Comparison of ENCODE assay signal across 8 cellular contexts in genomic region chr3:50519471-50520089, GRCh38. TPM values are rescaled to one million over a fixed set of nuclear protein-coding genes. Genes with fewer than 3 reads are reported as not detected.
DNase-seq lines count a peak whose midpoint lies in the region; ATAC-seq, FAIRE-seq and TF ChIP-seq lines count a peak whose summit lies in the region.

No MANE protein-coding gene starts in this region.

- TF ChIP-seq CTCF in bronchial epithelial cell (IDR thresholded peaks at IDR 0.05; ENCODE audit: insufficient read depth, low read length, severe bottlenecking) (peak; percentile 97), HepG2 (CRISPR knock-in tag; IDR thresholded peaks at IDR 0.05) (peak; percentile 91)

- no peaks in the 10 kb centered on the region for H4K20me1 ChIP-seq in HepG2 (ENCODE audit: insufficient read depth, low read length)

- H3K9me3 ChIP-seq in HepG2 (ENCODE audit: low read length) = no peaks in the 10 kb centered on the region

- no peak for FAIRE-seq in bronchial epithelial cell (lab: Jason Lieb, UNC)
- peak; percentile 77 for FAIRE-seq in HepG2 (lab: Jason Lieb, UNC)

- POLR2A ChIA-PET in HepG2 (lab: Yijun Ruan, JAX) = no interaction called here

- in situ Hi-C loops in HepG2 (cut with HindIII; ENCODE audit: extremely low pct_ligation_motif_present, low pct_unique_long_range_greater_than_20kb) = no loop called here

- H2AFZ ChIP-seq in HepG2 (ENCODE audit: low read length) = no peak overlapping the region

- H3K4me3 ChIP-seq in bronchial epithelial cell (ENCODE audit: low read depth, low read length) (no peak overlapping the region), HepG2 (replicated peaks in 1 of 3; ENCODE audit: insufficient read depth in 1 of 3, low read depth in 2 of 3, low read length in 3 of 3) (no peak overlapping the region)

- BruUV-seq in HepG2 (replicated peaks; lab: Mats Ljungman, UMichigan) = no TSS peak

- TF ChIP-seq POLR2A in HepG2 (IDR thresholded peaks at IDR 0.05; ENCODE audit: insufficient read depth in 1 of 2, low read depth in 2 of 2, low read length in 2 of 2) = no peak

- ATAC-seq in Right ventricle myocardium superior (ENCODE audit: poor library complexity) = peak; percentile 55
- no peak for ATAC-seq in Right ventricle myocardium inferior
- peak; percentile 70 for ATAC-seq in HepG2
- ATAC-seq in HG02610 (IDR thresholded peaks at IDR 0.05; ENCODE audit: unreplicated experiment) = no peak

- 0% methylated on average over 6 of the region's 7 CpGs for WGBS in HepG2 (ENCODE audit: low lambda C conversion rate)

- DNase-seq in Right ventricle myocardium superior = peak; percentile 64
- DNase-seq in Right ventricle myocardium inferior (ENCODE audit: missing footprints) = no peak
- peak; percentile 62 for DNase-seq in NCI-H146 (lab: John Stamatoyannopoulos, UW)
- peak; percentile 42 to 64 (median 54) for DNase-seq in activated CD4-positive, CD25-positive, alpha-beta regulatory T cell (lab: John Stamatoyannopoulos, UW)
- DNase-seq in bronchial epithelial cell (ENCODE audit: low read depth) = peak; percentile 53
- peak; percentile 41 for DNase-seq in HepG2 (ENCODE audit: low spot score)
- peak; percentile 38 for DNase-seq in stimulated activated CD8-positive, alpha-beta memory T cell treated with anti-CD3 and anti-CD28 coated beads, Interleukin-12 subunit alpha, Interleukin-12 subunit beta, amount 100 ng/mL, for 4 hours (ENCODE audit: low read depth)

- no peak overlapping the region for H3K9ac ChIP-seq in HepG2 (ENCODE audit: insufficient read depth, low read depth, low read length)

- TF ChIP-seq RAD21 in HepG2 (CRISPR knock-in tag; IDR thresholded peaks at IDR 0.05) = peak; percentile 36; the same call in 1 of the 2 replicates

- H3K36me3 ChIP-seq in bronchial epithelial cell (ENCODE audit: control insufficient read depth, insufficient read depth, low read length) = no peaks in the 10 kb centered on the region
- H3K36me3 ChIP-seq in HepG2 (replicated peaks in 1 of 2; ENCODE audit: control insufficient read depth in 1 of 2, insufficient read depth in 2 of 2, low read length in 2 of 2) = no peaks in the 10 kb centered on the region

- intact Hi-C loops in Right ventricle myocardium superior (cut with DNase I) = no loop called here
- intact Hi-C loops in Right ventricle myocardium inferior (cut with DNase I) = loop anchor here (1.0 kb wide), 1 partner anchor 95 kb away; no protein-coding TSS in a partner anchor
- intact Hi-C loops in HepG2 (cut with micrococcal nuclease; ENCODE audit: unreplicated experiment) = loop anchor here (1.0 to 5.0 kb wide), 3 partner anchors 23 to 147 kb away; no protein-coding TSS in a partner anchor

- H3K4me2 ChIP-seq in HepG2 (ENCODE audit: low read depth, low read length) = no peak overlapping the region

- H3K27me3 ChIP-seq in bronchial epithelial cell (ENCODE audit: control insufficient read depth, insufficient read depth, low read length) (peaks cover 6% of the 10 kb centered on the region), HepG2 (ENCODE audit: control insufficient read depth in 1 of 2, insufficient read depth in 2 of 2, low read length in 2 of 2) (peaks cover 3 to 27% of the 10 kb centered on the region in 2 experiments; a peak in 3 of 5 replicates)

- no peaks in the 10 kb centered on the region for H3K79me2 ChIP-seq in HepG2 (ENCODE audit: insufficient read depth, low read length)

- CTCF ChIA-PET in HepG2 (lab: Yijun Ruan, JAX; ENCODE audit: low intra/inter-chr PET ratio, low total read pairs) = interaction anchor here (1.0 to 1.5 kb wide), 3 partner anchors 23 to 94 kb away, joined by 4 to 8 read pairs (median 5); no protein-coding TSS in a partner anchor

- H3K27ac ChIP-seq in HepG2 (ENCODE audit: extremely low read length, insufficient read depth, low read length) = no peak overlapping the region

- H3K4me1 ChIP-seq in HepG2 (ENCODE audit: insufficient read depth, low read length) = peaks cover 25% of the 10 kb centered on the region

- TF ChIP-seq EP300 in HepG2 (IDR thresholded peaks at IDR 0.05; ENCODE audit: low read depth in 2 of 2, low read length in 2 of 2) (no peak), HepG2 (CRISPR knock-in tag; IDR thresholded peaks at IDR 0.05; ENCODE audit: borderline replicate concordance) (no peak)

RNA-seq across cellular contexts. Expression of gene CACNA2D2, which starts 16.1 kb away (rescaled TPM):
- 1.6 TPM for total RNA-seq in Right ventricle myocardium superior
- 1.2 TPM for total RNA-seq in Right ventricle myocardium inferior
- total RNA-seq in bronchial epithelial cell = not detected in 2 replicates
- total RNA-seq in HepG2 (2016; rRNA removed; fragmentation: Illumina TruSeq; extraction: Trizol) = not detected in 2 replicates
- total RNA-seq in HepG2 (2016; cell fraction: cytosol; rRNA removed; fragmentation: Illumina TruSeq; extraction: Trizol; ENCODE audit: low read depth) = not detected in 2 replicates
- total RNA-seq in HepG2 (2016; cell fraction: insoluble cytoplasmic fraction; rRNA removed; fragmentation: Illumina TruSeq; extraction: Trizol) = not detected in 2 replicates
- total RNA-seq in HepG2 (2016; cell fraction: membrane; rRNA removed; fragmentation: Illumina TruSeq; extraction: Trizol) = not detected in 2 replicates
- not detected in 2 replicates for total RNA-seq in HepG2 (2016; cell fraction: nucleus; rRNA removed; fragmentation: Illumina TruSeq; extraction: Trizol)
- polyA plus RNA-seq in HepG2 (2011; rRNA removed) = not detected in 2 replicates
- polyA plus RNA-seq in HepG2 (2011; cell fraction: cytosol; rRNA removed) = 0.01 TPM in 1 of 2 replicates, not detected in the other
- 0.05 TPM in 1 of 2 replicates, not detected in the other for polyA plus RNA-seq in HepG2 (2011; cell fraction: nucleus; rRNA removed)
- polyA plus RNA-seq in HepG2 (2012) = 0.07 and 0.15 TPM in 2 replicates
- not detected in 2 replicates for polyA plus RNA-seq in HepG2 (2016; cell fraction: cytosol; fragmentation: Illumina TruSeq; extraction: Trizol; ENCODE audit: low read depth)
- polyA plus RNA-seq in HepG2 (2016; cell fraction: insoluble cytoplasmic fraction; fragmentation: Illumina TruSeq; extraction: Trizol; ENCODE audit: low read depth) = 0.19 TPM in 1 of 2 replicates, not detected in the other
- polyA plus RNA-seq in HepG2 (2016; cell fraction: membrane; fragmentation: Illumina TruSeq; extraction: Trizol; ENCODE audit: low read depth) = not detected in 2 replicates
- polyA plus RNA-seq in HepG2 (2016; cell fraction: nucleus; fragmentation: Illumina TruSeq; extraction: Trizol; ENCODE audit: insufficient read depth, low read depth) = not detected in 2 replicates
- 0.02 TPM in 1 of 2 replicates, not detected in the other for polyA minus RNA-seq in HepG2 (2011; rRNA and poly(A)+ RNA removed; ENCODE audit: low replicate concordance)
- not detected in 2 replicates for polyA minus RNA-seq in HepG2 (2011; cell fraction: cytosol; rRNA and poly(A)+ RNA removed)
- polyA minus RNA-seq in HepG2 (2011; cell fraction: nucleus; rRNA and poly(A)+ RNA removed) = not detected in 2 replicates

RNA-seq across cellular contexts. Expression of gene C3orf18, which starts 48.0 kb away (rescaled TPM):
- total RNA-seq in Right ventricle myocardium superior = 53.1 TPM
- 48.4 TPM for total RNA-seq in Right ventricle myocardium inferior
- 1.2 and 3.2 TPM in 2 replicates for total RNA-seq in bronchial epithelial cell
- total RNA-seq in HepG2 (2016; rRNA removed; fragmentation: Illumina TruSeq; extraction: Trizol) = 1.2 and 1.6 TPM in 2 replicates
- 1.2 and 1.5 TPM in 2 replicates for total RNA-seq in HepG2 (2016; cell fraction: cytosol; rRNA removed; fragmentation: Illumina TruSeq; extraction: Trizol; ENCODE audit: low read depth)
- total RNA-seq in HepG2 (2016; cell fraction: insoluble cytoplasmic fraction; rRNA removed; fragmentation: Illumina TruSeq; extraction: Trizol) = 0.88 and 1.5 TPM in 2 replicates
- 2.2 and 3.1 TPM in 2 replicates for total RNA-seq in HepG2 (2016; cell fraction: membrane; rRNA removed; fragmentation: Illumina TruSeq; extraction: Trizol)
- total RNA-seq in HepG2 (2016; cell fraction: nucleus; rRNA removed; fragmentation: Illumina TruSeq; extraction: Trizol) = 0.97 and 1.1 TPM in 2 replicates
- 4.6 and 4.8 TPM in 2 replicates for polyA plus RNA-seq in HepG2 (2011; rRNA removed)
- polyA plus RNA-seq in HepG2 (2011; cell fraction: cytosol; rRNA removed) = 3.8 and 4.2 TPM in 2 replicates
- polyA plus RNA-seq in HepG2 (2011; cell fraction: nucleus; rRNA removed) = 8.1 and 8.7 TPM in 2 replicates
- polyA plus RNA-seq in HepG2 (2012) = 1.7 and 1.8 TPM in 2 replicates
- 1.5 and 1.8 TPM in 2 replicates for polyA plus RNA-seq in HepG2 (2016; cell fraction: cytosol; fragmentation: Illumina TruSeq; extraction: Trizol; ENCODE audit: low read depth)
- 0.85 and 1.2 TPM in 2 replicates for polyA plus RNA-seq in HepG2 (2016; cell fraction: insoluble cytoplasmic fraction; fragmentation: Illumina TruSeq; extraction: Trizol; ENCODE audit: low read depth)
- polyA plus RNA-seq in HepG2 (2016; cell fraction: membrane; fragmentation: Illumina TruSeq; extraction: Trizol; ENCODE audit: low read depth) = 2.3 and 2.4 TPM in 2 replicates
- polyA plus RNA-seq in HepG2 (2016; cell fraction: nucleus; fragmentation: Illumina TruSeq; extraction: Trizol; ENCODE audit: insufficient read depth, low read depth) = 1.6 and 2.3 TPM in 2 replicates
- polyA minus RNA-seq in HepG2 (2011; rRNA and poly(A)+ RNA removed; ENCODE audit: low replicate concordance) = 6.2 and 6.4 TPM in 2 replicates
- polyA minus RNA-seq in HepG2 (2011; cell fraction: cytosol; rRNA and poly(A)+ RNA removed) = 1.5 and 2.3 TPM in 2 replicates
- 1.8 and 3.5 TPM in 2 replicates for polyA minus RNA-seq in HepG2 (2011; cell fraction: nucleus; rRNA and poly(A)+ RNA removed)

RNA-seq across cellular contexts. Expression of gene HEMK1, which starts 49.7 kb away (rescaled TPM):
- 19.5 TPM for total RNA-seq in Right ventricle myocardium superior
- 14.0 TPM for total RNA-seq in Right ventricle myocardium inferior
- 6.6 and 8.4 TPM in 2 replicates for total RNA-seq in bronchial epithelial cell
- 6.3 and 9.8 TPM in 2 replicates for total RNA-seq in HepG2 (2016; rRNA removed; fragmentation: Illumina TruSeq; extraction: Trizol)
- total RNA-seq in HepG2 (2016; cell fraction: cytosol; rRNA removed; fragmentation: Illumina TruSeq; extraction: Trizol; ENCODE audit: low read depth) = 3.3 and 3.8 TPM in 2 replicates
- 4.7 and 8.7 TPM in 2 replicates for total RNA-seq in HepG2 (2016; cell fraction: insoluble cytoplasmic fraction; rRNA removed; fragmentation: Illumina TruSeq; extraction: Trizol)
- total RNA-seq in HepG2 (2016; cell fraction: membrane; rRNA removed; fragmentation: Illumina TruSeq; extraction: Trizol) = 6.7 and 7.4 TPM in 2 replicates
- 10.1 and 13.3 TPM in 2 replicates for total RNA-seq in HepG2 (2016; cell fraction: nucleus; rRNA removed; fragmentation: Illumina TruSeq; extraction: Trizol)
- polyA plus RNA-seq in HepG2 (2011; rRNA removed) = 12.6 and 16.2 TPM in 2 replicates
- 6.7 and 8.8 TPM in 2 replicates for polyA plus RNA-seq in HepG2 (2011; cell fraction: cytosol; rRNA removed)
- 54.5 and 63.4 TPM in 2 replicates for polyA plus RNA-seq in HepG2 (2011; cell fraction: nucleus; rRNA removed)
- 7.1 and 8.2 TPM in 2 replicates for polyA plus RNA-seq in HepG2 (2012)
- polyA plus RNA-seq in HepG2 (2016; cell fraction: cytosol; fragmentation: Illumina TruSeq; extraction: Trizol; ENCODE audit: low read depth) = 4.2 and 5.6 TPM in 2 replicates
- polyA plus RNA-seq in HepG2 (2016; cell fraction: insoluble cytoplasmic fraction; fragmentation: Illumina TruSeq; extraction: Trizol; ENCODE audit: low read depth) = 3.7 and 6.3 TPM in 2 replicates
- 4.9 TPM in 2 replicates for polyA plus RNA-seq in HepG2 (2016; cell fraction: membrane; fragmentation: Illumina TruSeq; extraction: Trizol; ENCODE audit: low read depth)
- polyA plus RNA-seq in HepG2 (2016; cell fraction: nucleus; fragmentation: Illumina TruSeq; extraction: Trizol; ENCODE audit: insufficient read depth, low read depth) = 20.5 and 21.1 TPM in 2 replicates
- 15.2 and 19.7 TPM in 2 replicates for polyA minus RNA-seq in HepG2 (2011; rRNA and poly(A)+ RNA removed; ENCODE audit: low replicate concordance)
- 2.2 and 4.5 TPM in 2 replicates for polyA minus RNA-seq in HepG2 (2011; cell fraction: cytosol; rRNA and poly(A)+ RNA removed)
- polyA minus RNA-seq in HepG2 (2011; cell fraction: nucleus; rRNA and poly(A)+ RNA removed) = 25.0 and 25.6 TPM in 2 replicates

Comparison
In these comparisons a context has a peak if more than half of its experiments do, and no peak if none do; other contexts are left out.
1. ATAC-seq: peak in Right ventricle myocardium superior (single experiment) and HepG2 (single experiment); none in Right ventricle myocardium inferior (single experiment) and HG02610 (single experiment).
2. RNA of gene C3orf18, which starts 48.0 kb away (total RNA-seq): 53.1 TPM in Right ventricle myocardium superior (single experiment) and 48.4 TPM in Right ventricle myocardium inferior (single experiment); 1.2 to 3.2 TPM in bronchial epithelial cell and 0.88 to 3.1 TPM in HepG2; every median in the first group is over 10 times any median in the second.